25 cellular contexts compared by ENCODE assay signal in genomic region chr2:135685361-135685760, GRCh38. TPM values are rescaled to one million over a fixed set of nuclear protein-coding genes. Genes with fewer than 3 reads are reported as not detected.
A peak's percentile ranks its signal among the peaks of the same experiment; 100 is the strongest.
DNase-seq lines count a peak whose midpoint lies in the region; ATAC-seq, FAIRE-seq and TF ChIP-seq lines count a peak whose summit lies in the region.
"Had no signal": no experiment of that assay in that cellular context is flagged by ENCODE, and none has a peak within 500 bp of the region (broad histone marks: within the 10 kb centered on the region; RNA-seq: fewer than 3 reads in every experiment).

No MANE protein-coding gene starts in this region.

- H3K27ac ChIP-seq in A549 (no peak overlapping the region), GM23248 (no peak overlapping the region; the same call in 1 of the 2 replicates), brain microvascular endothelial cell (peak overlapping the region; percentile 20), RWPE1 (no peak overlapping the region)
- H3K27ac ChIP-seq in CD4-positive, alpha-beta memory T cell (ENCODE audit: low read depth, low read length): no peak overlapping the region
- H3K27ac ChIP-seq: esophagus muscularis mucosa, upper lobe of right lung had no signal

- H3K27me3 ChIP-seq in GM23248 (replicated peaks; ENCODE audit: insufficient read depth) (no peaks in the 10 kb centered on the region), brain microvascular endothelial cell (replicated peaks) (no peaks in the 10 kb centered on the region)
- no peaks in the 10 kb centered on the region for H3K27me3 ChIP-seq in CD4-positive, alpha-beta memory T cell (ENCODE audit: insufficient read depth, low read length)
- H3K27me3 ChIP-seq: esophagus muscularis mucosa, upper lobe of right lung had no signal

- H3K27ac Mint-ChIP-seq in CD4-positive, alpha-beta memory T cell: no peak overlapping the region
- H3K27ac Mint-ChIP-seq: activated T-cell treated with anti-CD3 and anti-CD28 coated beads, Interleukin-2, amount 50 U/mL, for 24 hours; CD14-positive monocyte had no signal

- intact Hi-C loops in CD4-positive, alpha-beta memory T cell (cut with micrococcal nuclease): no loop called here

- H2AFZ ChIP-seq in GM23248: no peak overlapping the region

- no peaks in the 10 kb centered on the region for H4K20me1 ChIP-seq in GM23248 (ENCODE audit: insufficient read depth)

- CTCF ChIA-PET in A549 (lab: Yijun Ruan, JAX) (no interaction called here), RWPE1 (lab: Yijun Ruan, JAX) (no interaction called here)
- CTCF ChIA-PET in CD4-positive, alpha-beta memory T cell (lab: Charles Lee; ENCODE audit: partially characterized antibody): interaction anchor here (1.6 kb wide), 1 partner anchor 112 kb away, joined by 6 read pairs; no protein-coding TSS in a partner anchor

- H3K9me2 ChIP-seq in GM23248 (ENCODE audit: insufficient read depth): no peaks in the 10 kb centered on the region

- H3K9me3 ChIP-seq in A549: no peaks in the 10 kb centered on the region
- H3K9me3 ChIP-seq in GM23248 (ENCODE audit: low read depth): no peaks in the 10 kb centered on the region
- no peaks in the 10 kb centered on the region for H3K9me3 ChIP-seq in CD4-positive, alpha-beta memory T cell (ENCODE audit: control insufficient read depth in 1 of 2, low read length in 2 of 2)
- H3K9me3 ChIP-seq: esophagus muscularis mucosa, upper lobe of right lung had no signal

- DNase-seq in A549 (ENCODE audit: low read depth in 1 of 2, low spot score in 1 of 2) (no peak), GM23248 (peak; percentile 72), brain microvascular endothelial cell (peak; percentile 29), fibroblast of pulmonary artery (ENCODE audit: low read depth) (peak; percentile 51), RWPE1 (ENCODE audit: low spot score) (no peak)
- no peak for DNase-seq in stimulated activated CD4-positive, alpha-beta T cell treated with anti-CD3 and anti-CD28 coated beads, Interleukin-12 subunit alpha, Interleukin-12 subunit beta, amount 100 ng/mL, for 4 hours
- no peak for DNase-seq in CD4-positive, alpha-beta memory T cell
- DNase-seq: activated naive CD4-positive, alpha-beta T cell treated with Interleukin-2 at 50 U/mL for 16 hours; activated T-cell treated with anti-CD3 and anti-CD28 coated beads, Interleukin-2, amount 50 U/mL, for 24 hours; anterior cingulate cortex; cerebellar nuclear complex; effector memory CD4-positive, alpha-beta T cell; H7; left colon; mesendoderm; naive B cell; NCI-H1694; NCI-H526 treated with DMSO at 0.1 percent for 48 hours; nucleus accumbens; T1000; upper lobe of right lung had no signal

- H3K9me3 Mint-ChIP-seq in CD4-positive, alpha-beta memory T cell: peaks cover 0 to 2% (median 0%) of the 10 kb centered on the region in 8 donors
- H3K9me3 Mint-ChIP-seq: activated T-cell treated with anti-CD3 and anti-CD28 coated beads, Interleukin-2, amount 50 U/mL, for 24 hours; naive B cell had no signal

- POLR2A ChIA-PET in A549 (lab: Yijun Ruan, JAX) (no interaction called here), RWPE1 (lab: Yijun Ruan, JAX; ENCODE audit: low non-redundant PET) (no interaction called here)
- POLR2A ChIA-PET in CD4-positive, alpha-beta memory T cell (lab: Charles Lee; ENCODE audit: partially characterized antibody): no interaction called here

- H3K36me3 ChIP-seq in GM23248 (ENCODE audit: low read depth) (no peaks in the 10 kb centered on the region), brain microvascular endothelial cell (replicated peaks) (peaks cover 2% of the 10 kb centered on the region)
- H3K36me3 ChIP-seq in CD4-positive, alpha-beta memory T cell (ENCODE audit: insufficient read depth, low read length): no peaks in the 10 kb centered on the region

- H3K4me1 Mint-ChIP-seq in CD4-positive, alpha-beta memory T cell: peaks cover 12 to 30% (median 21%) of the 10 kb centered on the region in 4 donors
- H3K4me1 Mint-ChIP-seq: naive B cell had no signal

- no peaks in the 10 kb centered on the region for H3K79me2 ChIP-seq in GM23248 (ENCODE audit: insufficient read depth)

- ATAC-seq in A549 (no peak), HG02973 (IDR thresholded peaks at IDR 0.05; ENCODE audit: unreplicated experiment) (no peak)
- ATAC-seq: left colon, upper lobe of right lung had no signal

- H3K4me1 ChIP-seq in A549 (peaks cover 13% of the 10 kb centered on the region), GM23248 (ENCODE audit: insufficient read depth) (peaks cover 10% of the 10 kb centered on the region)
- H3K4me1 ChIP-seq in CD4-positive, alpha-beta memory T cell (ENCODE audit: insufficient read depth, low read length): peaks cover 11% of the 10 kb centered on the region
- H3K4me1 ChIP-seq: upper lobe of right lung had no signal

- H3K4me2 ChIP-seq in A549 (peak overlapping the region; percentile 4; the same call in 1 of the 3 replicates), GM23248 (ENCODE audit: unreplicated experiment) (no peak overlapping the region)

- TF ChIP-seq CTCF in A549 (IDR thresholded peaks at IDR 0.05): no peak
- TF ChIP-seq CTCF in brain microvascular endothelial cell (IDR thresholded peaks at IDR 0.05; ENCODE audit: low read depth, low read length, missing control alignments): no peak
- no peak for TF ChIP-seq CTCF in fibroblast of pulmonary artery (IDR thresholded peaks at IDR 0.05; ENCODE audit: low read length, missing control alignments)
- no peak for TF ChIP-seq CTCF in RWPE1 (conservative IDR thresholded peaks at IDR 0.05; ENCODE audit: low read depth)

- 9% methylated on average over 1 of the region's 1 CpG for WGBS in A549 (ENCODE audit: missing lambda C conversion rate)
- 17% methylated on average over 1 of the region's 1 CpG for WGBS in GM23248 (ENCODE audit: low coverage in 1 of 2, low lambda C conversion rate in 2 of 2, missing lambda C conversion rate in 2 of 2), 2 experiments

- H3K27me3 Mint-ChIP-seq in CD4-positive, alpha-beta memory T cell: no peaks in the 10 kb centered on the region
- H3K27me3 Mint-ChIP-seq: activated T-cell treated with anti-CD3 and anti-CD28 coated beads, Interleukin-2, amount 50 U/mL, for 24 hours; naive B cell had no signal

- no peak for TF ChIP-seq RAD21 in A549 (conservative IDR thresholded peaks at IDR 0.05 in 1 of 2, IDR thresholded peaks at IDR 0.05 in 1 of 2)

- no peak for TF ChIP-seq POLR2A in A549 (IDR thresholded peaks at IDR 0.05; ENCODE audit: low read length)

- H3K36me3 Mint-ChIP-seq in CD4-positive, alpha-beta memory T cell: peaks cover 31 to 43% of the 10 kb centered on the region in 2 donors

- H3K4me3 Mint-ChIP-seq in CD4-positive, alpha-beta memory T cell: no peak overlapping the region
- H3K4me3 Mint-ChIP-seq: activated T-cell treated with anti-CD3 and anti-CD28 coated beads, Interleukin-2, amount 50 U/mL, for 24 hours; CD14-positive monocyte; naive B cell had no signal

- no peak for TF ChIP-seq EP300 in A549 (IDR thresholded peaks at IDR 0.05)

- no peak for FAIRE-seq in A549 (lab: Jason Lieb, UNC)
- FAIRE-seq: A204.1 had no signal

- in situ Hi-C loops in GM23248 (cut with MboI) (no loop called here), brain microvascular endothelial cell (cut with HindIII; ENCODE audit: low pct_ligation_motif_present, low sequenced_read_pairs) (no loop called here)

- H3K4me3 ChIP-seq in A549 (no peak overlapping the region), GM23248 (no peak overlapping the region), brain microvascular endothelial cell (ENCODE audit: low read depth, low read length) (no peak overlapping the region), fibroblast of pulmonary artery (replicated peaks; ENCODE audit: low read depth, low read length) (no peak overlapping the region)
- no peak overlapping the region for H3K4me3 ChIP-seq in CD4-positive, alpha-beta memory T cell (ENCODE audit: low read length in 2 of 2)
- H3K4me3 ChIP-seq: esophagus muscularis mucosa, upper lobe of right lung had no signal

- no peak overlapping the region; the same call in 1 of the 2 replicates for H3K9ac ChIP-seq in GM23248

- H3F3A ChIP-seq in GM23248 (ENCODE audit: insufficient read depth): peaks cover 7% of the 10 kb centered on the region; the same call in 1 of the 2 replicates

TF ChIP-seq in A549, 52 proteins besides CTCF, POLR2A, EP300 and RAD21 (continues in another document):
- TF ChIP-seq ZC3H11A (IDR thresholded peaks at IDR 0.05): no peak
- TF ChIP-seq RCOR1 (IDR thresholded peaks at IDR 0.05; ENCODE audit: low read depth, low read length): no peak
- no peak for TF ChIP-seq RNF2 (IDR thresholded peaks at IDR 0.05; ENCODE audit: borderline replicate concordance, low read depth)
- no peak for TF ChIP-seq REST (IDR thresholded peaks at IDR 0.05)
- TF ChIP-seq TP53 (CRISPR knock-in tag; IDR thresholded peaks at IDR 0.05): no peak

RNA-seq across cellular contexts. Expression of gene UBXN4, which starts 56.3 kb away (rescaled TPM):
- polyA plus RNA-seq in A549 (2011; rRNA removed) (129 and 134 TPM in 2 replicates), A549 (2017; fragmentation: RNase III; extraction: RNeasy Plus Mini Kit Qiagen cat#74134 plus additional on column Dnase treatment) (58.2 to 72.8 TPM (median 70.8 TPM) in 3 replicates), GM23248 (2016; fragmentation: Nextera tagmentation; extraction: Ambion mirVana) (179 and 193 TPM in 2 replicates)
- 20.8 and 22.1 TPM in 2 replicates for polyA plus RNA-seq in A549 (2012; cell fraction: cytosol; rRNA removed)
- 26.2 and 34.3 TPM in 2 replicates for polyA plus RNA-seq in A549 (2012; cell fraction: nucleus; rRNA removed)
- 23.7 and 36.2 TPM in 2 replicates for polyA minus RNA-seq in A549 (2011; rRNA and poly(A)+ RNA removed)
- 60.4 and 69.7 TPM in 2 replicates for total RNA-seq in GM23248 (2014; rRNA removed; shearing (Covaris generic))
- total RNA-seq in CD4-positive, alpha-beta memory T cell: 100 to 1,000 TPM; 116 to 121 TPM
- polyA plus RNA-seq in CD4-positive, alpha-beta memory T cell: 100 to 1,000 TPM; 111 to 128 TPM

Comparison
In these comparisons a context has a peak if more than half of its experiments do, and no peak if none do; other contexts are left out.
1. DNase-seq: peak in GM23248 (single experiment), brain microvascular endothelial cell (single experiment) and fibroblast of pulmonary artery (single experiment); none in A549 (0 of 2), stimulated activated CD4-positive, alpha-beta T cell treated with anti-CD3 and anti-CD28 coated beads, Interleukin-12 subunit alpha, Interleukin-12 subunit beta, amount 100 ng/mL, for 4 hours (single experiment), RWPE1 (single experiment) and CD4-positive, alpha-beta memory T cell (0 of 5).